Comparison of ENCODE assay signal across 22 cellular contexts in the genomic region with DNA sequence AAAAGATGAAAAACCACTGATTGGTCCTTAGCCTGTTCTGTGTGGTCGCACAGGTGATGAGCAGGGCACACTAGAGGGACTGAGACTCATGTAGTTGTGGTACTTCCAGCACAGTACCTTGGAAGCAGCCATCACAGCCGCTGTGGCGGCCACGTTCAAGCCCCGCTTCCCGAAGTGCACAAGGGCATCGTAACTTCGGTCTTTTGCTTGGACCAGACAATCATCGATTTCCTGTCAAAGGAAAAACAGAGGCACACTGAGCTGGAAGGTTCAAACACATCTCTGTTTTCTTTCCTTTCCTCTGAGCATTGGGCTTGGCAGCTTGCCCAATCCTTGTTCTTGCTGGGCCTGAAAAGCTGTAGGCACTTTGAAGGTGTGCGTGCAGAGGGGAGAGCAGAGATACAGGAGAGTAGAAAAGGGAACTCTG. TPM values are rescaled to one million over a fixed set of nuclear protein-coding genes. Genes with fewer than 3 reads are reported as not detected.
DNase-seq lines count a peak whose midpoint lies in the region; ATAC-seq, FAIRE-seq and TF ChIP-seq lines count a peak whose summit lies in the region.
"Had no signal": no experiment of that assay in that cellular context is flagged by ENCODE, and none has a peak within 500 bp of the region (broad histone marks: within the 10 kb centered on the region; RNA-seq: fewer than 3 reads in every experiment).

No MANE protein-coding gene starts in this region.

- no peak overlapping the region for H3K27ac Mint-ChIP-seq in progenitor cell of endocrine pancreas
- H3K27ac Mint-ChIP-seq: activated naive CD8-positive, alpha-beta T cell treated with anti-CD3 and anti-CD28 coated beads for 36 hours; CD4-positive, alpha-beta T cell; HFFc6; naive thymus-derived CD8-positive, alpha-beta T cell; WTC11 had no signal

- no peak overlapping the region for H3K27ac ChIP-seq in K562 (ENCODE audit: extremely low read depth, low read depth, low read length)
- H3K27ac ChIP-seq: right atrium auricular region had no signal

- no peaks in the 10 kb centered on the region for H3K36me3 ChIP-seq in K562 (ENCODE audit: control insufficient read depth, insufficient read depth, low read length)
- H3K36me3 ChIP-seq: esophagus squamous epithelium, right atrium auricular region had no signal

- no peak for TF ChIP-seq POLR2A in K562 (conservative IDR thresholded peaks at IDR 0.05)

- no peak overlapping the region for H2AFZ ChIP-seq in K562 (ENCODE audit: low read depth, low read length)

- in situ Hi-C loops in K562 (cut with MboI), result no loop called here

- ATAC-seq in left ventricle myocardium superior (peak; percentile 9), left cardiac atrium (no peak), K562 (no peak; the same call in 2 of the 3 replicates)
- ATAC-seq: GM12878; naive thymus-derived CD8-positive, alpha-beta T cell; WTC11 had no signal

- WGBS in K562 (ENCODE audit: insufficient coverage, low coverage, missing lambda C conversion rate), result 0% methylated on average over 9 of the region's 10 CpGs

- no peaks in the 10 kb centered on the region for H3K9me3 Mint-ChIP-seq in progenitor cell of endocrine pancreas (ENCODE audit: low read depth)
- H3K9me3 Mint-ChIP-seq: activated naive CD8-positive, alpha-beta T cell treated with anti-CD3 and anti-CD28 coated beads for 36 hours; CD4-positive, alpha-beta T cell; HFFc6; naive thymus-derived CD8-positive, alpha-beta T cell; WTC11 had no signal

- peaks cover 2% of the 10 kb centered on the region for H3K4me1 Mint-ChIP-seq in progenitor cell of endocrine pancreas (ENCODE audit: low read depth)
- H3K4me1 Mint-ChIP-seq: activated naive CD8-positive, alpha-beta T cell treated with anti-CD3 and anti-CD28 coated beads for 36 hours; naive thymus-derived CD8-positive, alpha-beta T cell had no signal

- H3K4me2 ChIP-seq in K562 (ENCODE audit: insufficient read depth, low read length), result no peak overlapping the region

- no peak for TF ChIP-seq RAD21 in K562 (CRISPR knock-in tag; conservative IDR thresholded peaks at IDR 0.05 in 1 of 2, IDR thresholded peaks at IDR 0.05 in 1 of 2)

- no peaks in the 10 kb centered on the region for H3K4me1 ChIP-seq in K562 (replicated peaks in 1 of 2; ENCODE audit: control insufficient read depth in 2 of 2, insufficient read depth in 2 of 2, low read length in 2 of 2)

- no peak for FAIRE-seq in K562 (lab: Jason Lieb, UNC)
- FAIRE-seq: GM12878 had no signal

- no peaks in the 10 kb centered on the region for H3K9me3 ChIP-seq in K562 (replicated peaks; ENCODE audit: control insufficient read depth, insufficient read depth, low read depth, low read length)
- H3K9me3 ChIP-seq: esophagus squamous epithelium, right atrium auricular region had no signal

- POLR2A ChIA-PET in K562 (lab: Yijun Ruan, JAX), result interaction anchor here (0.7 kb wide), 1 partner anchor 108 kb away, joined by 3 read pairs; no protein-coding TSS in a partner anchor

- DNase-seq in left ventricle myocardium superior (no peak), left cardiac atrium (no peak), K562 (ENCODE audit: extremely low read depth in 1 of 4, low spot score in 3 of 4) (peak in 1 of 4 experiments; percentile 24), lung microvascular endothelial cell (ENCODE audit: low read depth in 2 of 2) (peak; percentile 46 to 60), cerebellar nuclear complex (lab: John Stamatoyannopoulos, UW) (no peak), progenitor cell of endocrine pancreas (ENCODE audit: low spot score, unreplicated experiment) (no peak), GM19238 (ENCODE audit: insufficient read length, low spot score) (no peak)
- DNase-seq: activated naive CD8-positive, alpha-beta T cell treated with anti-CD3 and anti-CD28 coated beads for 36 hours; CD4-positive, alpha-beta T cell; DMS79 treated with DMSO at 0.1 percent for 48 hours; effector memory CD4-positive, alpha-beta T cell; esophagus squamous epithelium; HFFc6; kidney glomerular epithelial cell; mesendoderm; naive thymus-derived CD8-positive, alpha-beta T cell; NCI-H1048; NCI-H446; stimulated activated CD4-positive, alpha-beta T cell treated with anti-CD3 and anti-CD28 coated beads, Interleukin-12 subunit alpha, Interleukin-12 subunit beta, amount 100 ng/mL, for 4 hours had no signal

- intact Hi-C loops in left ventricle myocardium superior (cut with micrococcal nuclease) (no loop called here), left cardiac atrium (cut with DNase I) (no loop called here), K562 (cut with micrococcal nuclease) (no loop called here)

- CTCF ChIA-PET in K562 (lab: Yijun Ruan, JAX; ENCODE audit: low intra/inter-chr PET ratio), result no interaction called here

- H3K9ac ChIP-seq in K562 (ENCODE audit: insufficient read depth in 1 of 2, low read depth in 2 of 2, low read length in 2 of 2), result no peak overlapping the region

- H3K27me3 Mint-ChIP-seq in progenitor cell of endocrine pancreas, result no peaks in the 10 kb centered on the region
- H3K27me3 Mint-ChIP-seq: activated naive CD8-positive, alpha-beta T cell treated with anti-CD3 and anti-CD28 coated beads for 36 hours had no signal

- TF ChIP-seq EP300 in K562 (IDR thresholded peaks at IDR 0.05; ENCODE audit: low read length), result no peak

- H3K9me1 ChIP-seq in K562 (ENCODE audit: control insufficient read depth, insufficient read depth, low read length), result no peaks in the 10 kb centered on the region

- H4K20me1 ChIP-seq in K562 (replicated peaks; ENCODE audit: control insufficient read depth, insufficient read depth, low read length), result no peaks in the 10 kb centered on the region

- TF ChIP-seq CTCF in K562 (IDR thresholded peaks at IDR 0.05 in 2 of 3, conservative IDR thresholded peaks at IDR 0.05 in 1 of 3; ENCODE audit: insufficient read depth in 2 of 3, low read depth in 1 of 3, low read length in 3 of 3) (no peak), progenitor cell of endocrine pancreas (IDR thresholded peaks at IDR 0.05; ENCODE audit: unreplicated experiment) (no peak)

- no TSS peak for BruUV-seq in K562 (replicated peaks; lab: Mats Ljungman, UMichigan)

- peaks cover 32 to 47% of the 10 kb centered on the region in 2 experiments for H3K27me3 ChIP-seq in K562 (ENCODE audit: control insufficient read depth in 2 of 2, insufficient read depth in 2 of 2, low read length in 2 of 2)
- H3K27me3 ChIP-seq: esophagus squamous epithelium, right atrium auricular region had no signal

- no peaks in the 10 kb centered on the region for H3K79me2 ChIP-seq in K562 (ENCODE audit: control insufficient read depth, insufficient read depth, low read length)

- H3K4me3 Mint-ChIP-seq in progenitor cell of endocrine pancreas (ENCODE audit: low read depth), result no peak overlapping the region
- H3K4me3 Mint-ChIP-seq: activated naive CD8-positive, alpha-beta T cell treated with anti-CD3 and anti-CD28 coated beads for 36 hours; CD4-positive, alpha-beta T cell; HFFc6; naive thymus-derived CD8-positive, alpha-beta T cell; WTC11 had no signal

- H3K36me3 Mint-ChIP-seq in progenitor cell of endocrine pancreas (ENCODE audit: insufficient read depth), result peaks cover 1% of the 10 kb centered on the region
- H3K36me3 Mint-ChIP-seq: activated naive CD8-positive, alpha-beta T cell treated with anti-CD3 and anti-CD28 coated beads for 36 hours; naive thymus-derived CD8-positive, alpha-beta T cell; WTC11 had no signal

- H3K4me3 ChIP-seq in K562, result no peak overlapping the region
- H3K4me3 ChIP-seq: esophagus squamous epithelium, GM12878, right atrium auricular region had no signal

RNA-seq across cellular contexts. Expression of gene MRPL35, which starts 52.6 kb away (rescaled TPM):
- total RNA-seq in left ventricle myocardium superior (101 TPM), left cardiac atrium (10 to 100 TPM; 66.5 to 71.9 TPM), K562 (2014; rRNA removed) (85.5 and 118 TPM in 2 replicates), K562 (2014; rRNA removed; fragmentation: Illumina TruSeq; extraction: Trizol) (210 and 223 TPM in 2 replicates), K562 (2015; rRNA removed; fragmentation: Illumina TruSeq; extraction: Trizol) (156 and 159 TPM in 2 replicates), K562 (2021) (100 and 120 TPM in 2 replicates), lung microvascular endothelial cell (24.0 and 25.6 TPM in 2 replicates), progenitor cell of endocrine pancreas (28.1 and 31.8 TPM in 2 replicates)
- 24.4 and 30.0 TPM in 2 replicates for total RNA-seq in K562 (2011; cell fraction: chromatin; rRNA removed; ENCODE audit: low replicate concordance)
- total RNA-seq in K562 (2011; cell fraction: nucleolus; rRNA removed), result 37.7 and 42.0 TPM in 2 replicates
- total RNA-seq in K562 (2011; cell fraction: nucleoplasm; rRNA removed), result 29.3 and 30.0 TPM in 2 replicates
- polyA plus RNA-seq in K562 (2011; rRNA removed) (159 and 254 TPM in 2 replicates), K562 (2014; fragmentation: Illumina TruSeq; extraction: Trizol) (233 and 247 TPM in 2 replicates), K562 (2014; fragmentation: Nextera tagmentation; extraction: Ambion mirVana) (100 to 1,000 TPM; 166 to 180 TPM), K562 (2014; rRNA removed) (229 and 236 TPM in 2 replicates)
- 140 and 222 TPM in 2 replicates for polyA plus RNA-seq in K562 (2011; cell fraction: cytosol; rRNA removed)
- 80.2 and 83.9 TPM in 2 replicates for polyA plus RNA-seq in K562 (2011; cell fraction: nucleus; rRNA removed)
- 79.4 and 107 TPM in 2 replicates for polyA plus RNA-seq in K562 (2012)
- polyA minus RNA-seq in K562 (2011; rRNA and poly(A)+ RNA removed), result 52.6 and 74.0 TPM in 2 replicates
- polyA minus RNA-seq in K562 (2011; cell fraction: cytosol; rRNA and poly(A)+ RNA removed), result 36.0 and 50.0 TPM in 2 replicates
- polyA minus RNA-seq in K562 (2011; cell fraction: nucleus; rRNA and poly(A)+ RNA removed), result 21.9 and 31.7 TPM in 2 replicates

RNA-seq across cellular contexts. Expression of gene IMMT, which starts 56.6 kb away (rescaled TPM):
- total RNA-seq in left ventricle myocardium superior, result 301 TPM
- total RNA-seq in left cardiac atrium, result 100 to 1,000 TPM; 188 to 212 TPM
- total RNA-seq in K562 (2011; cell fraction: chromatin; rRNA removed; ENCODE audit: low replicate concordance), result 126 and 186 TPM in 2 replicates
- total RNA-seq in K562 (2011; cell fraction: nucleolus; rRNA removed), result 67.8 and 69.7 TPM in 2 replicates
- total RNA-seq in K562 (2011; cell fraction: nucleoplasm; rRNA removed), result 91.2 and 93.2 TPM in 2 replicates
- 117 and 121 TPM in 2 replicates for total RNA-seq in K562 (2014; rRNA removed)
- 136 and 150 TPM in 2 replicates for total RNA-seq in K562 (2014; rRNA removed; fragmentation: Illumina TruSeq; extraction: Trizol)
- 113 and 119 TPM in 2 replicates for total RNA-seq in K562 (2015; rRNA removed; fragmentation: Illumina TruSeq; extraction: Trizol)
- total RNA-seq in K562 (2021), result 154 and 160 TPM in 2 replicates
- polyA plus RNA-seq in K562 (2011; rRNA removed), result 84.5 and 140 TPM in 2 replicates
- 58.0 and 63.5 TPM in 2 replicates for polyA plus RNA-seq in K562 (2011; cell fraction: cytosol; rRNA removed)
- polyA plus RNA-seq in K562 (2011; cell fraction: nucleus; rRNA removed), result 45.7 and 56.5 TPM in 2 replicates
- polyA plus RNA-seq in K562 (2012), result 116 and 117 TPM in 2 replicates
- polyA plus RNA-seq in K562 (2014; fragmentation: Illumina TruSeq; extraction: Trizol), result 146 and 184 TPM in 2 replicates
- 100 to 1,000 TPM; 153 to 294 TPM for polyA plus RNA-seq in K562 (2014; fragmentation: Nextera tagmentation; extraction: Ambion mirVana)
- polyA plus RNA-seq in K562 (2014; rRNA removed), result 138 and 150 TPM in 2 replicates
- 120 and 149 TPM in 2 replicates for polyA minus RNA-seq in K562 (2011; rRNA and poly(A)+ RNA removed)
- 57.3 and 73.7 TPM in 2 replicates for polyA minus RNA-seq in K562 (2011; cell fraction: cytosol; rRNA and poly(A)+ RNA removed)
- polyA minus RNA-seq in K562 (2011; cell fraction: nucleus; rRNA and poly(A)+ RNA removed), result 37.7 and 46.2 TPM in 2 replicates
- 33.7 and 41.2 TPM in 2 replicates for total RNA-seq in lung microvascular endothelial cell
- 90.1 and 94.1 TPM in 2 replicates for total RNA-seq in progenitor cell of endocrine pancreas

Comparison
In these comparisons a context has a peak if more than half of its experiments do, and no peak if none do; other contexts are left out.
1. DNase-seq: peak in lung microvascular endothelial cell (2 of 2); none in left ventricle myocardium superior (single experiment), left cardiac atrium (single experiment), cerebellar nuclear complex (0 of 2), progenitor cell of endocrine pancreas (single experiment) and GM19238 (single experiment).